In the genomic region with DNA sequence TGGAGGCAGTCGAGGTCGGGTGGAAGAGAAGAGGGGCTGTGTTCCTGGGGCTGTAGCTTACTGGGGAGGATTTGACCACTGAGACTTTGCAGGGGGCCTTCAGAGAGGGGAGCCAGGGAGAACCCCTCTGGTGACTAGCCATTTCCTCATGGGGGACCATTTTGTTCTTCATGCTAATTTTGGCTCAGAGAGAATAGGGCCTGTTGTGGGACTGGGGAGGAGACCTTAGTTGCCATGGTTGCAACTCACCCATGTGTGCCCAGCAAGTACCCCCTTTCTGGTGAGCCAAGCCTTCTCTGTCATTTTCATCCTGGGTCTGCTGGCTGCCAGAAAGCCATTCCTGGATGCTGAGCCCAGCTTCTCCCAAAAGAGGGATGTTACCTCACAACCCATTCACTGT, we compare ENCODE assay signal across 25 cellular contexts.
"Had no signal": no experiment of that assay in that cellular context is flagged by ENCODE, and none has a peak within 500 bp of the region (broad histone marks: within the 10 kb centered on the region; RNA-seq: fewer than 3 reads in every experiment).

No MANE protein-coding gene starts in this region.

- H3K9me3 ChIP-seq: ascending aorta, gastroesophageal sphincter, stomach, suprapubic skin, tibial artery had no signal

- H3K9me3 Mint-ChIP-seq: activated CD4-positive, alpha-beta T cell treated with anti-CD3 and anti-CD28 coated beads, Interleukin-2, amount 10 ng/mL, durations not matched to agents 7 days and 5 days; activated T-cell treated with anti-CD3 and anti-CD28 coated beads, Interleukin-2, amount 50 U/mL, for 72 hours; brain; effector memory CD8-positive, alpha-beta T cell; natural killer cell; neural progenitor cell had no signal

- ATAC-seq: activated T-cell treated with anti-CD3 and anti-CD28 coated beads, Interleukin-2, amount 50 U/mL, for 72 hours; effector memory CD8-positive, alpha-beta T cell; gastroesophageal sphincter; left cardiac atrium; natural killer cell; sciatic nerve had no signal

- H3K4me3 ChIP-seq: ascending aorta, gastroesophageal sphincter, neural progenitor cell, skin epidermis, stomach, suprapubic skin, tibial artery had no signal

- DNase-seq: activated CD4-positive, alpha-beta T cell treated with anti-CD3 and anti-CD28 coated beads for 1 hour; activated CD4-positive, alpha-beta T cell treated with anti-CD3 and anti-CD28 coated beads, Interleukin-2, amount 10 ng/mL, durations not matched to agents 7 days and 5 days; activated naive CD4-positive, alpha-beta T cell; activated T-cell treated with anti-CD3 and anti-CD28 coated beads for 4 hours; activated T-cell treated with anti-CD3 and anti-CD28 coated beads, Interleukin-2, amount 50 U/mL, for 72 hours; cortex of kidney; effector memory CD8-positive, alpha-beta T cell; head of caudate nucleus; hippocampal formation; left cardiac atrium; mammary epithelial cell; natural killer cell; stimulated activated CD4-positive, alpha-beta T cell treated with anti-CD3 and anti-CD28 coated beads, Interleukin-12 subunit alpha, Interleukin-12 subunit beta, amount 100 ng/mL, for 4 hours; stimulated activated CD4-positive, alpha-beta T cell treated with anti-CD3 and anti-CD28 coated beads, Interleukin-4, amount 100 ng/mL, for 1 hour; stomach; T-helper 9 cell; tibial artery had no signal

- H3K4me2 ChIP-seq: neural progenitor cell had no signal

- H3K36me3 Mint-ChIP-seq: activated naive CD8-positive, alpha-beta T cell; brain; natural killer cell; neural progenitor cell had no signal

- H3K27me3 Mint-ChIP-seq: activated CD4-positive, alpha-beta T cell treated with anti-CD3 and anti-CD28 coated beads, Interleukin-2, amount 10 ng/mL, durations not matched to agents 7 days and 5 days; activated naive CD8-positive, alpha-beta T cell; brain; effector memory CD8-positive, alpha-beta T cell had no signal

- H3K27ac ChIP-seq: gastroesophageal sphincter, neural progenitor cell, skin epidermis, stomach, suprapubic skin, tibial artery had no signal

- H3K4me3 Mint-ChIP-seq: activated CD4-positive, alpha-beta T cell treated with anti-CD3 and anti-CD28 coated beads, Interleukin-2, amount 10 ng/mL, durations not matched to agents 7 days and 5 days; activated naive CD8-positive, alpha-beta T cell; activated T-cell treated with anti-CD3 and anti-CD28 coated beads, Interleukin-2, amount 50 U/mL, for 72 hours; brain; effector memory CD8-positive, alpha-beta T cell; natural killer cell; neural progenitor cell had no signal

- H2AFZ ChIP-seq: neural progenitor cell had no signal

- H3K9ac ChIP-seq: neural progenitor cell had no signal

- H3K36me3 ChIP-seq: neural progenitor cell, suprapubic skin had no signal

- H3K27me3 ChIP-seq: ascending aorta, gastroesophageal sphincter, neural progenitor cell, stomach, suprapubic skin, tibial artery had no signal

- H3K27ac Mint-ChIP-seq: activated CD4-positive, alpha-beta T cell treated with anti-CD3 and anti-CD28 coated beads, Interleukin-2, amount 10 ng/mL, durations not matched to agents 7 days and 5 days; activated T-cell treated with anti-CD3 and anti-CD28 coated beads, Interleukin-2, amount 50 U/mL, for 72 hours; natural killer cell; neural progenitor cell had no signal
